ENCODE assay signal across 1 cellular context in the genomic region with DNA sequence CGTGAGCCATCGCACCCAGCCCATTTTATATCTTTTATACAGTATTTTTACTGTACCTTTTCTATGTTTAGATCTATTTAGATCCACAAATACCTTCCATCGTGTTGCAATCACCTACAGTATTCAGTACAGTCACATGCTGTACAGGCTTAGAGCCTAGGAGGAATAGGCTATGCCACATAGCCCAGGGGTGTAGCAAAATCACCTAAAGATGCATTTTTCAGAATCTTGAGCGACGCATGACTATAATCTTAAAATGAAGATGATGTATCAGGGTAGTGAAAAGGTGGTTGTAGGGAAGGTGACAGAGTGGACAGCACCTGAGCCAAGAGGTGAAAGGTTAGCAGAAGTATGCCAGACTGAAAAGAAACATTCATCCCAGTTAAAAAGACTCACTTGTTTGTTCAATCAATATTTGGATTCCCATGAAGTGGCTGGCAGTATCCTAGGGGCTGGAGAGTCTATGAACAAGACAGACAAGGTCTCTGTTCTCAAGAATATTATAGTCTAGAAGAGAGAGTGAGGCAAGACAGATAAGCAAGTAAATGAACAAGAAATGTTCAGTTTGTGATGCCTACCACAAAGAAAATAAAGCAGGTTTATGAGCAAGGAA.
A peak's percentile ranks its signal among the peaks of the same experiment; 100 is the strongest.
TF ChIP-seq lines count a peak whose summit lies in the region.

No MANE protein-coding gene starts in this region.

TF ChIP-seq in HepG2, 621 proteins besides CTCF, POLR2A, EP300 and RAD21 (continued from another document and continues in another):
- no peak for TF ChIP-seq HBP1 (CRISPR knock-in tag; IDR thresholded peaks at IDR 0.05; ENCODE audit: low read depth)
- TF ChIP-seq ZNF557 (CRISPR knock-in tag; IDR thresholded peaks at IDR 0.05) = no peak
- TF ChIP-seq, protein P1, sequence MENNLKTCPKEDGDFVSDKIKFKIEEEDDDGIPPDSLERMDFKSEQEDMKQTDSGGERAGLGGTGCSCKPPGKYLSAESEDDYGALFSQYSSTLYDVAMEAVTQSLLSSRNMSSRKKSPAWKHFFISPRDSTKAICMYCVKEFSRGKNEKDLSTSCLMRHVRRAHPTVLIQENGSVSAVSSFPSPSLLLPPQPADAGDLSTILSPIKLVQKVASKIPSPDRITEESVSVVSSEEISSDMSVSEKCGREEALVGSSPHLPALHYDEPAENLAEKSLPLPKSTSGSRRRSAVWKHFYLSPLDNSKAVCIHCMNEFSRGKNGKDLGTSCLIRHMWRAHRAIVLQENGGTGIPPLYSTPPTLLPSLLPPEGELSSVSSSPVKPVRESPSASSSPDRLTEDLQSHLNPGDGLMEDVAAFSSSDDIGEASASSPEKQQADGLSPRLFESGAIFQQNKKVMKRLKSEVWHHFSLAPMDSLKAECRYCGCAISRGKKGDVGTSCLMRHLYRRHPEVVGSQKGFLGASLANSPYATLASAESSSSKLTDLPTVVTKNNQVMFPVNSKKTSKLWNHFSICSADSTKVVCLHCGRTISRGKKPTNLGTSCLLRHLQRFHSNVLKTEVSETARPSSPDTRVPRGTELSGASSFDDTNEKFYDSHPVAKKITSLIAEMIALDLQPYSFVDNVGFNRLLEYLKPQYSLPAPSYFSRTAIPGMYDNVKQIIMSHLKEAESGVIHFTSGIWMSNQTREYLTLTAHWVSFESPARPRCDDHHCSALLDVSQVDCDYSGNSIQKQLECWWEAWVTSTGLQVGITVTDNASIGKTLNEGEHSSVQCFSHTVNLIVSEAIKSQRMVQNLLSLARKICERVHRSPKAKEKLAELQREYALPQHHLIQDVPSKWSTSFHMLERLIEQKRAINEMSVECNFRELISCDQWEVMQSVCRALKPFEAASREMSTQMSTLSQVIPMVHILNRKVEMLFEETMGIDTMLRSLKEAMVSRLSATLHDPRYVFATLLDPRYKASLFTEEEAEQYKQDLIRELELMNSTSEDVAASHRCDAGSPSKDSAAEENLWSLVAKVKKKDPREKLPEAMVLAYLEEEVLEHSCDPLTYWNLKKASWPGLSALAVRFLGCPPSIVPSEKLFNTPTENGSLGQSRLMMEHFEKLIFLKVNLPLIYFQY (CRISPR knock-in tag; IDR thresholded peaks at IDR 0.05; ENCODE audit: borderline replicate concordance) = no peak
- no peak for TF ChIP-seq ZNF251 (CRISPR knock-in tag; IDR thresholded peaks at IDR 0.05)
- no peak for TF ChIP-seq CHD2 (IDR thresholded peaks at IDR 0.05; ENCODE audit: low read depth, low read length)
- TF ChIP-seq MEF2D (CRISPR knock-in tag; IDR thresholded peaks at IDR 0.05) = no peak
- TF ChIP-seq ZSCAN21 (CRISPR knock-in tag; IDR thresholded peaks at IDR 0.05; ENCODE audit: borderline replicate concordance) = no peak
- TF ChIP-seq AHR (CRISPR knock-in tag; IDR thresholded peaks at IDR 0.05) = no peak
- TF ChIP-seq FOXO1 (CRISPR knock-in tag; IDR thresholded peaks at IDR 0.05) = 0 out of 2 replicates have a peak, but pooled peaks have one; percentile 34
- peak; percentile 95 for TF ChIP-seq ZEB1 (IDR thresholded peaks at IDR 0.05; ENCODE audit: insufficient replicate concordance, low read depth)
- TF ChIP-seq NR0B2 (CRISPR knock-in tag; IDR thresholded peaks at IDR 0.05) = no peak
- TF ChIP-seq SALL1 (CRISPR knock-in tag; IDR thresholded peaks at IDR 0.05) = no peak
- TF ChIP-seq CAMTA2 (CRISPR knock-in tag; IDR thresholded peaks at IDR 0.05; ENCODE audit: borderline replicate concordance) = no peak
- TF ChIP-seq NKX3-1 (CRISPR knock-in tag; IDR thresholded peaks at IDR 0.05) = no peak
- no peak for TF ChIP-seq GATA4 (IDR thresholded peaks at IDR 0.05; ENCODE audit: borderline replicate concordance, low read depth)
- no peak for TF ChIP-seq ZNF713 (CRISPR knock-in tag; IDR thresholded peaks at IDR 0.05)
- TF ChIP-seq MAFK (conservative IDR thresholded peaks at IDR 0.05 in 1 of 2, IDR thresholded peaks at IDR 0.05 in 1 of 2; ENCODE audit: low read length in 2 of 2) = no peak
- peak; percentile 45 for TF ChIP-seq DMAP1 (CRISPR knock-in tag; IDR thresholded peaks at IDR 0.05)
- TF ChIP-seq, protein P2, sequence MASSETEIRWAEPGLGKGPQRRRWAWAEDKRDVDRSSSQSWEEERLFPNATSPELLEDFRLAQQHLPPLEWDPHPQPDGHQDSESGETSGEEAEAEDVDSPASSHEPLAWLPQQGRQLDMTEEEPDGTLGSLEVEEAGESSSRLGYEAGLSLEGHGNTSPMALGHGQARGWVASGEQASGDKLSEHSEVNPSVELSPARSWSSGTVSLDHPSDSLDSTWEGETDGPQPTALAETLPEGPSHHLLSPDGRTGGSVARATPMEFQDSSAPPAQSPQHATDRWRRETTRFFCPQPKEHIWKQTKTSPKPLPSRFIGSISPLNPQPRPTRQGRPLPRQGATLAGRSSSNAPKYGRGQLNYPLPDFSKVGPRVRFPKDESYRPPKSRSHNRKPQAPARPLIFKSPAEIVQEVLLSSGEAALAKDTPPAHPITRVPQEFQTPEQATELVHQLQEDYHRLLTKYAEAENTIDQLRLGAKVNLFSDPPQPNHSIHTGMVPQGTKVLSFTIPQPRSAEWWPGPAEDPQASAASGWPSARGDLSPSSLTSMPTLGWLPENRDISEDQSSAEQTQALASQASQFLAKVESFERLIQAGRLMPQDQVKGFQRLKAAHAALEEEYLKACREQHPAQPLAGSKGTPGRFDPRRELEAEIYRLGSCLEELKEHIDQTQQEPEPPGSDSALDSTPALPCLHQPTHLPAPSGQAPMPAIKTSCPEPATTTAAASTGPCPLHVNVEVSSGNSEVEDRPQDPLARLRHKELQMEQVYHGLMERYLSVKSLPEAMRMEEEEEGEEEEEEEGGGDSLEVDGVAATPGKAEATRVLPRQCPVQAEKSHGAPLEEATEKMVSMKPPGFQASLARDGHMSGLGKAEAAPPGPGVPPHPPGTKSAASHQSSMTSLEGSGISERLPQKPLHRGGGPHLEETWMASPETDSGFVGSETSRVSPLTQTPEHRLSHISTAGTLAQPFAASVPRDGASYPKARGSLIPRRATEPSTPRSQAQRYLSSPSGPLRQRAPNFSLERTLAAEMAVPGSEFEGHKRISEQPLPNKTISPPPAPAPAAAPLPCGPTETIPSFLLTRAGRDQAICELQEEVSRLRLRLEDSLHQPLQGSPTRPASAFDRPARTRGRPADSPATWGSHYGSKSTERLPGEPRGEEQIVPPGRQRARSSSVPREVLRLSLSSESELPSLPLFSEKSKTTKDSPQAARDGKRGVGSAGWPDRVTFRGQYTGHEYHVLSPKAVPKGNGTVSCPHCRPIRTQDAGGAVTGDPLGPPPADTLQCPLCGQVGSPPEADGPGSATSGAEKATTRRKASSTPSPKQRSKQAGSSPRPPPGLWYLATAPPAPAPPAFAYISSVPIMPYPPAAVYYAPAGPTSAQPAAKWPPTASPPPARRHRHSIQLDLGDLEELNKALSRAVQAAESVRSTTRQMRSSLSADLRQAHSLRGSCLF (CRISPR knock-in tag; IDR thresholded peaks at IDR 0.05; ENCODE audit: borderline replicate concordance) = no peak
- TF ChIP-seq GABPA (IDR thresholded peaks at IDR 0.05; ENCODE audit: low read depth, low read length) = no peak
- no peak for TF ChIP-seq GABPA (CRISPR knock-in tag; IDR thresholded peaks at IDR 0.05; ENCODE audit: low read depth)
- TF ChIP-seq TBX3 (IDR thresholded peaks at IDR 0.05; ENCODE audit: borderline replicate concordance) = peak; percentile 40; the same call in 1 of the 2 replicates
- TF ChIP-seq NFIB (CRISPR knock-in tag; IDR thresholded peaks at IDR 0.05; ENCODE audit: borderline replicate concordance) = no peak
- TF ChIP-seq, protein P3, sequence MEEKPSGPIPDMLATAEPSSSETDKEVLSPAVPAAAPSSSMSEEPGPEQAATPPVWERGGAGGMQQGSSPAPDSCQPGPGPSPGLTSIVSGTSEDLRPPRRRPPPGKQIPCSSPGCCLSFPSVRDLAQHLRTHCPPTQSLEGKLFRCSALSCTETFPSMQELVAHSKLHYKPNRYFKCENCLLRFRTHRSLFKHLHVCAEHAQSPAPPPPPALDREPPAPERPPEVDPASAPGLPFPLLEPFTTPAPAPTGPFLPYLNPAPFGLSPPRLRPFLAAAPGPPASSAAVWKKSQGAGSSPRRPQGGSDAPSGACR (CRISPR knock-in tag; IDR thresholded peaks at IDR 0.05) = no peak
- no peak for TF ChIP-seq KDM5B (CRISPR knock-in tag; IDR thresholded peaks at IDR 0.05; ENCODE audit: borderline replicate concordance)
- no peak for TF ChIP-seq ZNF776 (CRISPR knock-in tag; IDR thresholded peaks at IDR 0.05)
- no peak for TF ChIP-seq BCL3 (CRISPR knock-in tag; IDR thresholded peaks at IDR 0.05)
- TF ChIP-seq HOXD1 (CRISPR knock-in tag; IDR thresholded peaks at IDR 0.05) = no peak
- no peak for TF ChIP-seq ESRRA (CRISPR knock-in tag; IDR thresholded peaks at IDR 0.05; ENCODE audit: low read depth)
- TF ChIP-seq, protein P4, sequence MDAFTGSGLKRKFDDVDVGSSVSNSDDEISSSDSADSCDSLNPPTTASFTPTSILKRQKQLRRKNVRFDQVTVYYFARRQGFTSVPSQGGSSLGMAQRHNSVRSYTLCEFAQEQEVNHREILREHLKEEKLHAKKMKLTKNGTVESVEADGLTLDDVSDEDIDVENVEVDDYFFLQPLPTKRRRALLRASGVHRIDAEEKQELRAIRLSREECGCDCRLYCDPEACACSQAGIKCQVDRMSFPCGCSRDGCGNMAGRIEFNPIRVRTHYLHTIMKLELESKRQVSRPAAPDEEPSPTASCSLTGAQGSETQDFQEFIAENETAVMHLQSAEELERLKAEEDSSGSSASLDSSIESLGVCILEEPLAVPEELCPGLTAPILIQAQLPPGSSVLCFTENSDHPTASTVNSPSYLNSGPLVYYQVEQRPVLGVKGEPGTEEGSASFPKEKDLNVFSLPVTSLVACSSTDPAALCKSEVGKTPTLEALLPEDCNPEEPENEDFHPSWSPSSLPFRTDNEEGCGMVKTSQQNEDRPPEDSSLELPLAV (CRISPR knock-in tag; conservative IDR thresholded peaks at IDR 0.05; ENCODE audit: low read depth) = no peak
- TF ChIP-seq SOX13 (IDR thresholded peaks at IDR 0.05) = no peak; the same call in 1 of the 2 replicates
- TF ChIP-seq SOX13 (CRISPR knock-in tag; conservative IDR thresholded peaks at IDR 0.05 in 1 of 2, IDR thresholded peaks at IDR 0.05 in 1 of 2) = peak in 1 of 2 experiments; percentile 86; a peak in 2 of 4 replicates
- TF ChIP-seq IRF9 (CRISPR knock-in tag; IDR thresholded peaks at IDR 0.05; ENCODE audit: borderline replicate concordance) = no peak
- no peak for TF ChIP-seq GATAD1 (CRISPR knock-in tag; IDR thresholded peaks at IDR 0.05)
- TF ChIP-seq CBX1 (IDR thresholded peaks at IDR 0.05; ENCODE audit: low read depth) = no peak
- no peak for TF ChIP-seq FOXK1 (CRISPR knock-in tag; IDR thresholded peaks at IDR 0.05; ENCODE audit: borderline replicate concordance, low read depth)
- peak; percentile 28; the same call in 1 of the 2 replicates for TF ChIP-seq THAP11 (CRISPR knock-in tag; IDR thresholded peaks at IDR 0.05)
- TF ChIP-seq PRPF4 (IDR thresholded peaks at IDR 0.05; ENCODE audit: low read depth, low read length, poor library complexity, severe bottlenecking) = no peak
- TF ChIP-seq ZNF652 (CRISPR knock-in tag; IDR thresholded peaks at IDR 0.05; ENCODE audit: borderline replicate concordance, low read depth) = no peak
- TF ChIP-seq, protein P5, sequence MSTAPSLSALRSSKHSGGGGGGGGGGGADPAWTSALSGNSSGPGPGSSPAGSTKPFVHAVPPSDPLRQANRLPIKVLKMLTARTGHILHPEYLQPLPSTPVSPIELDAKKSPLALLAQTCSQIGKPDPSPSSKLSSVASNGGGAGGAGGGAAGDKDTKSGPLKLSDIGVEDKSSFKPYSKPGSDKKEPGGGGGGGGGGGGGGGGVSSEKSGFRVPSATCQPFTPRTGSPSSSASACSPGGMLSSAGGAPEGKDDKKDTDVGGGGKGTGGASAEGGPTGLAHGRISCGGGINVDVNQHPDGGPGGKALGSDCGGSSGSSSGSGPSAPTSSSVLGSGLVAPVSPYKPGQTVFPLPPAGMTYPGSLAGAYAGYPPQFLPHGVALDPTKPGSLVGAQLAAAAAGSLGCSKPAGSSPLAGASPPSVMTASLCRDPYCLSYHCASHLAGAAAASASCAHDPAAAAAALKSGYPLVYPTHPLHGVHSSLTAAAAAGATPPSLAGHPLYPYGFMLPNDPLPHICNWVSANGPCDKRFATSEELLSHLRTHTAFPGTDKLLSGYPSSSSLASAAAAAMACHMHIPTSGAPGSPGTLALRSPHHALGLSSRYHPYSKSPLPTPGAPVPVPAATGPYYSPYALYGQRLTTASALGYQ (CRISPR knock-in tag; IDR thresholded peaks at IDR 0.05) = peak; percentile 63
- TF ChIP-seq YEATS4 (CRISPR knock-in tag; IDR thresholded peaks at IDR 0.05; ENCODE audit: borderline replicate concordance) = no peak
- TF ChIP-seq IKZF5 (CRISPR knock-in tag; IDR thresholded peaks at IDR 0.05) = no peak
